8 cellular contexts compared by ENCODE assay signal in the genomic region with DNA sequence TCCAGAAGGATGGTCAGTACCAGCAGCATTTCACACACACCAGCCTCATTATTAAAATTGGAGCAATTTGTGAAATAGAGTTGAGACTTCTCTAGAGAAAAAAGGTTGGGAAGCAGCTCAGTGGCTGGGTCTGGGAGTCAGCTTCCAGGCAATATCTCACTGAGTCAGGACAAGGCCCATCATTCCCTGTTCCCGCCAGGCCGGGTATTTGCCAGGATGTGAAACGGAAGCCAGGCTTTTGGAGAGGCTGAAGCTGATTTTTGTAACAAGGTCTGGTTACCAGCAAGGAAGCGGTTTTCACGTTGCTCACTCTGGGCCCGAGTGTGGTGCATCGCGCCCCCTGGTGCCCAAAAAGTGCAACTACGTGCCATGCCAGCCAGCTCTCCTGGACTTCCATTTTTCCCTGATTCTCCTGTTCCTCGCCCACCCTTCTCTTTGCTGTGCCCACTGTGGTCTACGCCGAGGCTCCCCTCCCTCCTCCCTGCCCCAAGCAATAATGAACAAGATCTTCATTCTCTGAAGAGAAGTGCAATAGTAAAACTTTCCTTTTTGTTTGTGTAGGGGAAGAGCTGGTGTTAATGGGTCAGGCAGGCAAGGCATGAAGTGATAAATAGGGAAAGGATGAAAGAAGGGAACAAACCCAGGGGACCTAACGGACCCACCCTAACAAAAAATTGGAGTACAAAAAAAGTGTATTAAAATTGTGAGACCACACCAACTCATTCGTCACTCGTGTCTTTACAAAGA.
A peak's percentile ranks its signal among the peaks of the same experiment; 100 is the strongest.
DNase-seq lines count a peak whose midpoint lies in the region; ATAC-seq and TF ChIP-seq lines count a peak whose summit lies in the region.

No MANE protein-coding gene starts in this region.

- no peaks in the 10 kb centered on the region for H3K36me3 ChIP-seq in BJ (ENCODE audit: control insufficient read depth, insufficient read depth, low read length)
- no peaks in the 10 kb centered on the region for H3K36me3 ChIP-seq in KMS-11 (ENCODE audit: insufficient read depth)
- no peaks in the 10 kb centered on the region for H3K36me3 ChIP-seq in Peyer's patch
- no peaks in the 10 kb centered on the region for H3K36me3 ChIP-seq in neural cell (ENCODE audit: insufficient read depth, low read length)

- H3K9me3 ChIP-seq in Peyer's patch (no peaks in the 10 kb centered on the region), neural cell (ENCODE audit: low read length) (no peaks in the 10 kb centered on the region)

- CTCF ChIA-PET in BJ (lab: Yijun Ruan, JAX): interaction anchor here (0.5 to 9.6 kb wide), 71 partner anchors 9 to 906 kb away, joined by 3 to 166 read pairs (median 4); a partner anchor contains a TSS

- H3K4me3 ChIP-seq in BJ (ENCODE audit: low read depth, low read length) (no peak overlapping the region), KMS-11 (IDR thresholded peaks at IDR 0.05; ENCODE audit: insufficient read depth, low read depth, low read length) (no peak overlapping the region), Peyer's patch (no peak overlapping the region), neural cell (ENCODE audit: low read length) (peak overlapping the region; percentile 1)

- H3K4me2 ChIP-seq in KMS-11 (peak overlapping the region; percentile 38), neural cell (ENCODE audit: low read length) (no peak overlapping the region)

- no peaks in the 10 kb centered on the region for H3K27me3 ChIP-seq in BJ (ENCODE audit: control insufficient read depth, insufficient read depth, low read length)
- H3K27me3 ChIP-seq in KMS-11 (ENCODE audit: insufficient read depth, low read depth): peaks cover 6% of the 10 kb centered on the region; the same call in 1 of the 2 replicates
- no peaks in the 10 kb centered on the region for H3K27me3 ChIP-seq in Peyer's patch
- H3K27me3 ChIP-seq in neural cell (ENCODE audit: insufficient read depth, low read depth, low read length): peaks cover 3% of the 10 kb centered on the region

- no peak overlapping the region for H3K9ac ChIP-seq in KMS-11
- no peak overlapping the region for H3K9ac ChIP-seq in neural cell (ENCODE audit: low read length)

- H3K79me2 ChIP-seq in KMS-11 (ENCODE audit: insufficient read depth, low read depth) (no peaks in the 10 kb centered on the region), neural cell (replicated peaks; ENCODE audit: insufficient read depth, low read length) (no peaks in the 10 kb centered on the region)

- ATAC-seq in GM19438 (IDR thresholded peaks at IDR 0.05; ENCODE audit: low read depth, unreplicated experiment): peak; percentile 67

- H3K27ac ChIP-seq in KMS-11 (no peak overlapping the region), Peyer's patch (peak overlapping the region in 2 of 4 donors; percentile 35 to 75), neural cell (ENCODE audit: low read length) (no peak overlapping the region)

- TF ChIP-seq CTCF in BJ (IDR thresholded peaks at IDR 0.05; ENCODE audit: insufficient read depth, low read depth, low read length): peak; percentile 95
- TF ChIP-seq CTCF in KMS-11 (conservative IDR thresholded peaks at IDR 0.05; ENCODE audit: low read depth, low read length): peak; percentile 96
- peak; percentile 83 to 98 (median 92) for TF ChIP-seq CTCF in Peyer's patch (IDR thresholded peaks at IDR 0.05)
- TF ChIP-seq CTCF in neural cell (IDR thresholded peaks at IDR 0.05; ENCODE audit: poor library complexity, severe bottlenecking): peak; percentile 97

- peaks cover 16% of the 10 kb centered on the region for H3K4me1 ChIP-seq in KMS-11 (ENCODE audit: low read depth, poor library complexity, severe bottlenecking)
- peaks cover 0 to 22% (median 2%) of the 10 kb centered on the region in 4 donors for H3K4me1 ChIP-seq in Peyer's patch

- no peaks in the 10 kb centered on the region for H3F3A ChIP-seq in neural cell (ENCODE audit: insufficient read depth, low read length, poor library complexity, severe bottlenecking)

- TF ChIP-seq EP300 in neural cell (conservative IDR thresholded peaks at IDR 0.05; ENCODE audit: poor library complexity, severe bottlenecking): no peak

- peak; percentile 97 for TF ChIP-seq RAD21 in neural cell (conservative IDR thresholded peaks at IDR 0.05)

- no peaks in the 10 kb centered on the region for H3K9me2 ChIP-seq in neural cell (ENCODE audit: insufficient read depth, low read length)

- no peaks in the 10 kb centered on the region for H4K20me1 ChIP-seq in KMS-11 (ENCODE audit: insufficient read depth)
- no peaks in the 10 kb centered on the region for H4K20me1 ChIP-seq in neural cell (ENCODE audit: insufficient read depth)

- H2AFZ ChIP-seq in KMS-11 (ENCODE audit: low read depth) (peak overlapping the region; percentile 38; the same call in 1 of the 2 replicates), neural cell (ENCODE audit: low read depth, low read length) (no peak overlapping the region)

- POLR2A ChIA-PET in BJ (lab: Charles Lee): interaction anchor here (0.7 kb wide), 1 partner anchor 1004 kb away, joined by 4 read pairs; no protein-coding TSS in a partner anchor

- no peak for TF ChIP-seq POLR2A in Peyer's patch (IDR thresholded peaks at IDR 0.05)

- DNase-seq in BJ (ENCODE audit: low read depth) (no peak), Peyer's patch (peak; percentile 59 to 86 (median 86)), activated T-helper 1 cell treated with Interleukin-2 at 50 U/mL for 16 hours (ENCODE audit: low read depth) (peak; percentile 53), fibroblast of peridontal ligament (ENCODE audit: extremely low read depth) (peak; percentile 94)
- peak; percentile 37 for DNase-seq in stimulated activated naive CD4-positive, alpha-beta T cell treated with Interleukin-2 at 50 U/mL for 16 hours (lab: John Stamatoyannopoulos, UW)

TF ChIP-seq in neural cell, 6 proteins besides CTCF, POLR2A, EP300 and RAD21:
- TF ChIP-seq EZH2 (IDR thresholded peaks at IDR 0.05; ENCODE audit: borderline replicate concordance, insufficient read depth, low read length, poor library complexity, severe bottlenecking) (no peak), MXI1 (conservative IDR thresholded peaks at IDR 0.05; ENCODE audit: poor library complexity, severe bottlenecking) (peak; percentile 27), SMC3 (conservative IDR thresholded peaks at IDR 0.05; ENCODE audit: poor library complexity) (peak; percentile 99)
- TF ChIP-seq, protein P1, sequence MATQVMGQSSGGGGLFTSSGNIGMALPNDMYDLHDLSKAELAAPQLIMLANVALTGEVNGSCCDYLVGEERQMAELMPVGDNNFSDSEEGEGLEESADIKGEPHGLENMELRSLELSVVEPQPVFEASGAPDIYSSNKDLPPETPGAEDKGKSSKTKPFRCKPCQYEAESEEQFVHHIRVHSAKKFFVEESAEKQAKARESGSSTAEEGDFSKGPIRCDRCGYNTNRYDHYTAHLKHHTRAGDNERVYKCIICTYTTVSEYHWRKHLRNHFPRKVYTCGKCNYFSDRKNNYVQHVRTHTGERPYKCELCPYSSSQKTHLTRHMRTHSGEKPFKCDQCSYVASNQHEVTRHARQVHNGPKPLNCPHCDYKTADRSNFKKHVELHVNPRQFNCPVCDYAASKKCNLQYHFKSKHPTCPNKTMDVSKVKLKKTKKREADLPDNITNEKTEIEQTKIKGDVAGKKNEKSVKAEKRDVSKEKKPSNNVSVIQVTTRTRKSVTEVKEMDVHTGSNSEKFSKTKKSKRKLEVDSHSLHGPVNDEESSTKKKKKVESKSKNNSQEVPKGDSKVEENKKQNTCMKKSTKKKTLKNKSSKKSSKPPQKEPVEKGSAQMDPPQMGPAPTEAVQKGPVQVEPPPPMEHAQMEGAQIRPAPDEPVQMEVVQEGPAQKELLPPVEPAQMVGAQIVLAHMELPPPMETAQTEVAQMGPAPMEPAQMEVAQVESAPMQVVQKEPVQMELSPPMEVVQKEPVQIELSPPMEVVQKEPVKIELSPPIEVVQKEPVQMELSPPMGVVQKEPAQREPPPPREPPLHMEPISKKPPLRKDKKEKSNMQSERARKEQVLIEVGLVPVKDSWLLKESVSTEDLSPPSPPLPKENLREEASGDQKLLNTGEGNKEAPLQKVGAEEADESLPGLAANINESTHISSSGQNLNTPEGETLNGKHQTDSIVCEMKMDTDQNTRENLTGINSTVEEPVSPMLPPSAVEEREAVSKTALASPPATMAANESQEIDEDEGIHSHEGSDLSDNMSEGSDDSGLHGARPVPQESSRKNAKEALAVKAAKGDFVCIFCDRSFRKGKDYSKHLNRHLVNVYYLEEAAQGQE (IDR thresholded peaks at IDR 0.05; ENCODE audit: borderline replicate concordance): no peak
TF ChIP-seq in neural cell: peak in this region for 2.
